1 cellular context compared by ENCODE assay signal in the genomic region with DNA sequence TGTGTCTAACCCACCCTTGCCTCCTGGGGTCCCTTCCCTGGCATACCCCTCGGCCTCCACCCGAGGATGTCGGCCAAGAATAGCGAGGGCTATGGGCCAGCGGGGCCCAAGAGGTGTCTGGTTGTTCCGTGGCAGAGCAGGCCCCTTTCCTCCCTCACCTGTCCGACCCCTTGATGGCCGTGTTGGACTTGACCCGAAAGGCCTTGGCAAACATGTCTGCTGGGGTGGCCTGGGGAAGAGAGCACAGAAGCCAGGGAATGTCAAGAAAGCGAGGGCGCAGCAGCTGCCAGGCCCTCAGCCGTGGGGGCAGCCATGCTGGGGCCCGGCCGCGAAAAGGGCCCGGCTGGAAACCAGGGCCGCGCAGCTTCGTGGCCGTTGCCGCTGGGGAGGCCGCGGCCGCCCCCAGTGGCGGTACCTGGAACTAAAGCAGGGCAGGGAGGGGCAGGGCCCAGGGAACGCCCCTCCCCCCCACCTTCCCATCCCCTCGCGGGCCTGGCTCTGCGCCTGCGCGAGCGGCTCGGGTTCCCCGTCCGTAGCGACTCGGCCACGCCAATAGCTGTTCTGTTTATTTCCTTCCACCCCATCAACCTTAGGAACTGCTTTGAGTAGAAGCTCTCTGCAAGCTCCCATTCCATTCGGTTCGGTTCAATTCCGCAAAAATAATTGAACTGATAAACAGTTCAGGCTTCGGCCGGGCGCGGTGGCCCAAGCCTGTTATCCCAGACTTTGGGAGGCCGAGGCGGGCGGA.
TF ChIP-seq lines count a peak whose summit lies in the region.

A gene with protein sequence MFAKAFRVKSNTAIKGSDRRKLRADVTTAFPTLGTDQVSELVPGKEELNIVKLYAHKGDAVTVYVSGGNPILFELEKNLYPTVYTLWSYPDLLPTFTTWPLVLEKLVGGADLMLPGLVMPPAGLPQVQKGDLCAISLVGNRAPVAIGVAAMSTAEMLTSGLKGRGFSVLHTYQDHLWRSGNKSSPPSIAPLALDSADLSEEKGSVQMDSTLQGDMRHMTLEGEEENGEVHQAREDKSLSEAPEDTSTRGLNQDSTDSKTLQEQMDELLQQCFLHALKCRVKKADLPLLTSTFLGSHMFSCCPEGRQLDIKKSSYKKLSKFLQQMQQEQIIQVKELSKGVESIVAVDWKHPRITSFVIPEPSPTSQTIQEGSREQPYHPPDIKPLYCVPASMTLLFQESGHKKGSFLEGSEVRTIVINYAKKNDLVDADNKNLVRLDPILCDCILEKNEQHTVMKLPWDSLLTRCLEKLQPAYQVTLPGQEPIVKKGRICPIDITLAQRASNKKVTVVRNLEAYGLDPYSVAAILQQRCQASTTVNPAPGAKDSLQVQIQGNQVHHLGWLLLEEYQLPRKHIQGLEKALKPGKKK (minus strand): TSS at position 337 of the 748 bp plus-strand sequence. CDS start 123 bp downstream, at position 214.

TF ChIP-seq in K562, 482 proteins besides CTCF, POLR2A, EP300 and RAD21 (continued from another document and continues in another):
- TF ChIP-seq, protein P1, sequence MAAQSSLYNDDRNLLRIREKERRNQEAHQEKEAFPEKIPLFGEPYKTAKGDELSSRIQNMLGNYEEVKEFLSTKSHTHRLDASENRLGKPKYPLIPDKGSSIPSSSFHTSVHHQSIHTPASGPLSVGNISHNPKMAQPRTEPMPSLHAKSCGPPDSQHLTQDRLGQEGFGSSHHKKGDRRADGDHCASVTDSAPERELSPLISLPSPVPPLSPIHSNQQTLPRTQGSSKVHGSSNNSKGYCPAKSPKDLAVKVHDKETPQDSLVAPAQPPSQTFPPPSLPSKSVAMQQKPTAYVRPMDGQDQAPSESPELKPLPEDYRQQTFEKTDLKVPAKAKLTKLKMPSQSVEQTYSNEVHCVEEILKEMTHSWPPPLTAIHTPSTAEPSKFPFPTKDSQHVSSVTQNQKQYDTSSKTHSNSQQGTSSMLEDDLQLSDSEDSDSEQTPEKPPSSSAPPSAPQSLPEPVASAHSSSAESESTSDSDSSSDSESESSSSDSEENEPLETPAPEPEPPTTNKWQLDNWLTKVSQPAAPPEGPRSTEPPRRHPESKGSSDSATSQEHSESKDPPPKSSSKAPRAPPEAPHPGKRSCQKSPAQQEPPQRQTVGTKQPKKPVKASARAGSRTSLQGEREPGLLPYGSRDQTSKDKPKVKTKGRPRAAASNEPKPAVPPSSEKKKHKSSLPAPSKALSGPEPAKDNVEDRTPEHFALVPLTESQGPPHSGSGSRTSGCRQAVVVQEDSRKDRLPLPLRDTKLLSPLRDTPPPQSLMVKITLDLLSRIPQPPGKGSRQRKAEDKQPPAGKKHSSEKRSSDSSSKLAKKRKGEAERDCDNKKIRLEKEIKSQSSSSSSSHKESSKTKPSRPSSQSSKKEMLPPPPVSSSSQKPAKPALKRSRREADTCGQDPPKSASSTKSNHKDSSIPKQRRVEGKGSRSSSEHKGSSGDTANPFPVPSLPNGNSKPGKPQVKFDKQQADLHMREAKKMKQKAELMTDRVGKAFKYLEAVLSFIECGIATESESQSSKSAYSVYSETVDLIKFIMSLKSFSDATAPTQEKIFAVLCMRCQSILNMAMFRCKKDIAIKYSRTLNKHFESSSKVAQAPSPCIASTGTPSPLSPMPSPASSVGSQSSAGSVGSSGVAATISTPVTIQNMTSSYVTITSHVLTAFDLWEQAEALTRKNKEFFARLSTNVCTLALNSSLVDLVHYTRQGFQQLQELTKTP (IDR thresholded peaks at IDR 0.05; ENCODE audit: low read depth in 1 of 2, partially characterized antibody in 2 of 2) = peak; percentile 75 to 96
- TF ChIP-seq SMARCE1 (IDR thresholded peaks at IDR 0.05) (no peak), LCOR (CRISPR knock-in tag; IDR thresholded peaks at IDR 0.05) (peak; percentile 97), ZNF707 (CRISPR knock-in tag; conservative IDR thresholded peaks at IDR 0.05) (no peak), ZNF121 (CRISPR knock-in tag; conservative IDR thresholded peaks at IDR 0.05) (no peak), POLR2B (IDR thresholded peaks at IDR 0.05; ENCODE audit: low read depth, partially characterized antibody) (peak; percentile 95), CC2D1A (IDR thresholded peaks at IDR 0.05) (peak; percentile 29; the same call in 1 of the 2 replicates), PHF8 (IDR thresholded peaks at IDR 0.05; ENCODE audit: borderline replicate concordance, low read length) (peak; percentile 100), KLF10 (CRISPR knock-in tag; IDR thresholded peaks at IDR 0.05) (no peak), ZFP30 (CRISPR knock-in tag; IDR thresholded peaks at IDR 0.05; ENCODE audit: borderline replicate concordance) (no peak), SIX5 (IDR thresholded peaks at IDR 0.05; ENCODE audit: borderline replicate concordance in 1 of 2, insufficient read depth in 1 of 2, low read depth in 1 of 2, low read length in 2 of 2) (peak; percentile 69 to 77; a peak in 3 of 4 replicates), ASH1L (IDR thresholded peaks at IDR 0.05; ENCODE audit: borderline replicate concordance, low read depth, partially characterized antibody) (peak; percentile 11), HDAC8 (tag; IDR thresholded peaks at IDR 0.05) (peak; percentile 86), ZKSCAN1 (IDR thresholded peaks at IDR 0.05; ENCODE audit: low read depth, low read length) (peak; percentile 76), PHB2 (IDR thresholded peaks at IDR 0.05; ENCODE audit: low read depth) (no peak), ZNF347 (CRISPR knock-in tag; IDR thresholded peaks at IDR 0.05; ENCODE audit: low read depth) (no peak), ZNF408 (CRISPR knock-in tag; IDR thresholded peaks at IDR 0.05; ENCODE audit: low read depth) (no peak), EGR1 (conservative IDR thresholded peaks at IDR 0.05) (peak; percentile 43), NRF1 (conservative IDR thresholded peaks at IDR 0.05 in 1 of 2, IDR thresholded peaks at IDR 0.05 in 1 of 2) (peak; percentile 98), RUNX1 (IDR thresholded peaks at IDR 0.05; ENCODE audit: low read depth) (peak; percentile 20; the same call in 1 of the 2 replicates), NEUROD1 (IDR thresholded peaks at IDR 0.05; ENCODE audit: borderline replicate concordance, low read depth, low read length, partially characterized antibody) (peak; percentile 96), FOXK1 (CRISPR knock-in tag; IDR thresholded peaks at IDR 0.05; ENCODE audit: borderline replicate concordance) (no peak), TEAD1 (CRISPR knock-in tag; IDR thresholded peaks at IDR 0.05) (peak; percentile 84 to 98), SPI1 (IDR thresholded peaks at IDR 0.05; ENCODE audit: borderline replicate concordance, low read depth, low read length) (0 out of 2 replicates have a peak, but pooled peaks have one; percentile 29), YBX1 (IDR thresholded peaks at IDR 0.05) (no peak), SAFB2 (IDR thresholded peaks at IDR 0.05; ENCODE audit: borderline replicate concordance, low read depth, low read length, severe bottlenecking) (no peak), ZFX (CRISPR knock-in tag; IDR thresholded peaks at IDR 0.05) (peak; percentile 100), ZFPM2 (CRISPR knock-in tag; IDR thresholded peaks at IDR 0.05) (peak; percentile 87; the same call in 1 of the 2 replicates), NCOA1 (IDR thresholded peaks at IDR 0.05; ENCODE audit: low read depth) (peak; percentile 97), ESRRB (CRISPR knock-in tag; IDR thresholded peaks at IDR 0.05; ENCODE audit: borderline replicate concordance) (peak; percentile 40; the same call in 1 of the 2 replicates), HDAC6 (IDR thresholded peaks at IDR 0.05; ENCODE audit: low read depth, low read length) (peak; percentile 76; the same call in 1 of the 2 replicates), MTA3 (IDR thresholded peaks at IDR 0.05; ENCODE audit: borderline replicate concordance) (peak; percentile 96), POLR3G (IDR thresholded peaks at IDR 0.05; ENCODE audit: extremely low read depth, insufficient read length, insufficient replicate concordance) (no peak), TCF7 (IDR thresholded peaks at IDR 0.05; ENCODE audit: borderline replicate concordance) (peak; percentile 93), LARP7 (IDR thresholded peaks at IDR 0.05) (no peak), ZNF197 (CRISPR knock-in tag; IDR thresholded peaks at IDR 0.05; ENCODE audit: low read depth) (peak; percentile 76), KLF13 (tag; IDR thresholded peaks at IDR 0.05; ENCODE audit: borderline replicate concordance, low read depth) (peak; percentile 96), ARID2 (IDR thresholded peaks at IDR 0.05) (peak; percentile 63), GATA2 (CRISPR knock-in tag; IDR thresholded peaks at IDR 0.05) (no peak), CAMTA2 (CRISPR knock-in tag; conservative IDR thresholded peaks at IDR 0.05) (0 out of 2 replicates have a peak, but pooled peaks have one; percentile 30), ZNF24 (IDR thresholded peaks at IDR 0.05) (peak; percentile 89)
- TF ChIP-seq, protein P2, sequence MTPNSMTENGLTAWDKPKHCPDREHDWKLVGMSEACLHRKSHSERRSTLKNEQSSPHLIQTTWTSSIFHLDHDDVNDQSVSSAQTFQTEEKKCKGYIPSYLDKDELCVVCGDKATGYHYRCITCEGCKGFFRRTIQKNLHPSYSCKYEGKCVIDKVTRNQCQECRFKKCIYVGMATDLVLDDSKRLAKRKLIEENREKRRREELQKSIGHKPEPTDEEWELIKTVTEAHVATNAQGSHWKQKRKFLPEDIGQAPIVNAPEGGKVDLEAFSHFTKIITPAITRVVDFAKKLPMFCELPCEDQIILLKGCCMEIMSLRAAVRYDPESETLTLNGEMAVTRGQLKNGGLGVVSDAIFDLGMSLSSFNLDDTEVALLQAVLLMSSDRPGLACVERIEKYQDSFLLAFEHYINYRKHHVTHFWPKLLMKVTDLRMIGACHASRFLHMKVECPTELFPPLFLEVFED (CRISPR knock-in tag; conservative IDR thresholded peaks at IDR 0.05) = 0 out of 2 replicates have a peak, but pooled peaks have one; percentile 10
- TF ChIP-seq, protein P3, sequence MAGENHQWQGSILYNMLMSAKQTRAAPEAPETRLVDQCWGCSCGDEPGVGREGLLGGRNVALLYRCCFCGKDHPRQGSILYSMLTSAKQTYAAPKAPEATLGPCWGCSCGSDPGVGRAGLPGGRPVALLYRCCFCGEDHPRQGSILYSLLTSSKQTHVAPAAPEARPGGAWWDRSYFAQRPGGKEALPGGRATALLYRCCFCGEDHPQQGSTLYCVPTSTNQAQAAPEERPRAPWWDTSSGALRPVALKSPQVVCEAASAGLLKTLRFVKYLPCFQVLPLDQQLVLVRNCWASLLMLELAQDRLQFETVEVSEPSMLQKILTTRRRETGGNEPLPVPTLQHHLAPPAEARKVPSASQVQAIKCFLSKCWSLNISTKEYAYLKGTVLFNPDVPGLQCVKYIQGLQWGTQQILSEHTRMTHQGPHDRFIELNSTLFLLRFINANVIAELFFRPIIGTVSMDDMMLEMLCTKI (IDR thresholded peaks at IDR 0.05; ENCODE audit: partially characterized antibody) = no peak
- TF ChIP-seq, protein P4, sequence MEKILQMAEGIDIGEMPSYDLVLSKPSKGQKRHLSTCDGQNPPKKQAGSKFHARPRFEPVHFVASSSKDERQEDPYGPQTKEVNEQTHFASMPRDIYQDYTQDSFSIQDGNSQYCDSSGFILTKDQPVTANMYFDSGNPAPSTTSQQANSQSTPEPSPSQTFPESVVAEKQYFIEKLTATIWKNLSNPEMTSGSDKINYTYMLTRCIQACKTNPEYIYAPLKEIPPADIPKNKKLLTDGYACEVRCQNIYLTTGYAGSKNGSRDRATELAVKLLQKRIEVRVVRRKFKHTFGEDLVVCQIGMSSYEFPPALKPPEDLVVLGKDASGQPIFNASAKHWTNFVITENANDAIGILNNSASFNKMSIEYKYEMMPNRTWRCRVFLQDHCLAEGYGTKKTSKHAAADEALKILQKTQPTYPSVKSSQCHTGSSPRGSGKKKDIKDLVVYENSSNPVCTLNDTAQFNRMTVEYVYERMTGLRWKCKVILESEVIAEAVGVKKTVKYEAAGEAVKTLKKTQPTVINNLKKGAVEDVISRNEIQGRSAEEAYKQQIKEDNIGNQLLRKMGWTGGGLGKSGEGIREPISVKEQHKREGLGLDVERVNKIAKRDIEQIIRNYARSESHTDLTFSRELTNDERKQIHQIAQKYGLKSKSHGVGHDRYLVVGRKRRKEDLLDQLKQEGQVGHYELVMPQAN (IDR thresholded peaks at IDR 0.05; ENCODE audit: borderline replicate concordance) = peak; percentile 98
- TF ChIP-seq, protein P5, sequence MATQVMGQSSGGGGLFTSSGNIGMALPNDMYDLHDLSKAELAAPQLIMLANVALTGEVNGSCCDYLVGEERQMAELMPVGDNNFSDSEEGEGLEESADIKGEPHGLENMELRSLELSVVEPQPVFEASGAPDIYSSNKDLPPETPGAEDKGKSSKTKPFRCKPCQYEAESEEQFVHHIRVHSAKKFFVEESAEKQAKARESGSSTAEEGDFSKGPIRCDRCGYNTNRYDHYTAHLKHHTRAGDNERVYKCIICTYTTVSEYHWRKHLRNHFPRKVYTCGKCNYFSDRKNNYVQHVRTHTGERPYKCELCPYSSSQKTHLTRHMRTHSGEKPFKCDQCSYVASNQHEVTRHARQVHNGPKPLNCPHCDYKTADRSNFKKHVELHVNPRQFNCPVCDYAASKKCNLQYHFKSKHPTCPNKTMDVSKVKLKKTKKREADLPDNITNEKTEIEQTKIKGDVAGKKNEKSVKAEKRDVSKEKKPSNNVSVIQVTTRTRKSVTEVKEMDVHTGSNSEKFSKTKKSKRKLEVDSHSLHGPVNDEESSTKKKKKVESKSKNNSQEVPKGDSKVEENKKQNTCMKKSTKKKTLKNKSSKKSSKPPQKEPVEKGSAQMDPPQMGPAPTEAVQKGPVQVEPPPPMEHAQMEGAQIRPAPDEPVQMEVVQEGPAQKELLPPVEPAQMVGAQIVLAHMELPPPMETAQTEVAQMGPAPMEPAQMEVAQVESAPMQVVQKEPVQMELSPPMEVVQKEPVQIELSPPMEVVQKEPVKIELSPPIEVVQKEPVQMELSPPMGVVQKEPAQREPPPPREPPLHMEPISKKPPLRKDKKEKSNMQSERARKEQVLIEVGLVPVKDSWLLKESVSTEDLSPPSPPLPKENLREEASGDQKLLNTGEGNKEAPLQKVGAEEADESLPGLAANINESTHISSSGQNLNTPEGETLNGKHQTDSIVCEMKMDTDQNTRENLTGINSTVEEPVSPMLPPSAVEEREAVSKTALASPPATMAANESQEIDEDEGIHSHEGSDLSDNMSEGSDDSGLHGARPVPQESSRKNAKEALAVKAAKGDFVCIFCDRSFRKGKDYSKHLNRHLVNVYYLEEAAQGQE (CRISPR knock-in tag; IDR thresholded peaks at IDR 0.05; ENCODE audit: low read depth) = peak; percentile 83; the same call in 1 of the 2 replicates
- TF ChIP-seq, protein P6, sequence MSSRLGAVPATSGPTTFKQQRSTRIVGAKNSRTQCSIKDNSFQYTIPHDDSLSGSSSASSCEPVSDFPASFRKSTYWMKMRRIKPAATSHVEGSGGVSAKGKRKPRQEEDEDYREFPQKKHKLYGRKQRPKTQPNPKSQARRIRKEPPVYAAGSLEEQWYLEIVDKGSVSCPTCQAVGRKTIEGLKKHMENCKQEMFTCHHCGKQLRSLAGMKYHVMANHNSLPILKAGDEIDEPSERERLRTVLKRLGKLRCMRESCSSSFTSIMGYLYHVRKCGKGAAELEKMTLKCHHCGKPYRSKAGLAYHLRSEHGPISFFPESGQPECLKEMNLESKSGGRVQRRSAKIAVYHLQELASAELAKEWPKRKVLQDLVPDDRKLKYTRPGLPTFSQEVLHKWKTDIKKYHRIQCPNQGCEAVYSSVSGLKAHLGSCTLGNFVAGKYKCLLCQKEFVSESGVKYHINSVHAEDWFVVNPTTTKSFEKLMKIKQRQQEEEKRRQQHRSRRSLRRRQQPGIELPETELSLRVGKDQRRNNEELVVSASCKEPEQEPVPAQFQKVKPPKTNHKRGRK (tag; IDR thresholded peaks at IDR 0.05) = no peak
